Comparison of ENCODE assay signal across 15 cellular contexts in genomic region chr17:82915010-82915696, GRCh38.
DNase-seq lines count a peak whose midpoint lies in the region; ATAC-seq and TF ChIP-seq lines count a peak whose summit lies in the region.
"Had no signal": no experiment of that assay in that cellular context is flagged by ENCODE, and none has a peak within 500 bp of the region (broad histone marks: within the 10 kb centered on the region; RNA-seq: fewer than 3 reads in every experiment).

No MANE protein-coding gene starts in this region.

- no peak for ATAC-seq in heart right ventricle
- ATAC-seq in PC-3, result no peak
- ATAC-seq in GM18867 (IDR thresholded peaks at IDR 0.05; ENCODE audit: unreplicated experiment), result no peak
- ATAC-seq: activated naive CD8-positive, alpha-beta T cell treated with anti-CD3 and anti-CD28 coated beads, Interleukin-2, amount 50 U/mL, for 24 hours had no signal

- CTCF ChIA-PET in PC-3 (lab: Charles Lee) (interaction anchor here (0.7 to 0.8 kb wide), 2 partner anchors 39 to 156 kb away, joined by 3 to 4 read pairs; no protein-coding TSS in a partner anchor), GM10248 (lab: Yijun Ruan, JAX) (interaction anchor here (0.8 to 2.5 kb wide), 12 partner anchors 13 to 285 kb away, joined by 3 to 27 read pairs (median 4); no protein-coding TSS in a partner anchor), Caco-2 (lab: Charles Lee) (interaction anchor here (1.8 kb wide), 1 partner anchor 25 kb away, joined by 11 read pairs; no protein-coding TSS in a partner anchor)

- POLR2A ChIA-PET in PC-3 (lab: Charles Lee; ENCODE audit: unreplicated experiment), result no interaction called here
- POLR2A ChIA-PET in GM10248 (lab: Yijun Ruan, JAX), result no interaction called here
- POLR2A ChIA-PET in Caco-2 (lab: Charles Lee), result no interaction called here

- no peaks in the 10 kb centered on the region for H3K9me3 ChIP-seq in cardiac muscle cell (ENCODE audit: low read depth)
- no peaks in the 10 kb centered on the region for H3K9me3 ChIP-seq in heart right ventricle
- no peaks in the 10 kb centered on the region for H3K9me3 ChIP-seq in PC-3 (ENCODE audit: low read length)
- H3K9me3 ChIP-seq in Caco-2, result no peaks in the 10 kb centered on the region
- H3K9me3 ChIP-seq: ovary, upper lobe of left lung had no signal

- H3K27me3 Mint-ChIP-seq in Caco-2 (ENCODE audit: insufficient read depth, unreplicated experiment), result no peaks in the 10 kb centered on the region
- H3K27me3 Mint-ChIP-seq: activated naive CD8-positive, alpha-beta T cell treated with anti-CD3 and anti-CD28 coated beads, Interleukin-2, amount 50 U/mL, for 24 hours had no signal

- H3K9ac ChIP-seq in PC-3 (ENCODE audit: low read length), result no peak overlapping the region

- no TSS peak for BruUV-seq in PC-3 (replicated peaks; lab: Mats Ljungman, UMichigan)
- BruUV-seq in Caco-2 (replicated peaks; lab: Mats Ljungman, UMichigan), result no TSS peak

- H3K27me3 ChIP-seq in cardiac muscle cell (no peaks in the 10 kb centered on the region), heart right ventricle (no peaks in the 10 kb centered on the region), PC-3 (ENCODE audit: low read length) (no peaks in the 10 kb centered on the region), Caco-2 (replicated peaks; ENCODE audit: control insufficient read depth, insufficient read depth, low read length) (no peaks in the 10 kb centered on the region)
- H3K27me3 ChIP-seq: ovary, upper lobe of left lung had no signal

- H3K4me1 ChIP-seq in cardiac muscle cell (ENCODE audit: low read depth), result no peaks in the 10 kb centered on the region
- H3K4me1 ChIP-seq in heart right ventricle, result peaks cover 0 to 33% (median 10%) of the 10 kb centered on the region in 9 donors
- H3K4me1 ChIP-seq in PC-3 (ENCODE audit: insufficient read depth, low read length), result no peaks in the 10 kb centered on the region
- H3K4me1 ChIP-seq in Caco-2, result no peaks in the 10 kb centered on the region

- WGBS in heart right ventricle, 2 donors, result 92 to 94% methylated on average over 29 of the region's 29 CpGs

- H3K4me2 ChIP-seq in PC-3 (ENCODE audit: low read length), result no peak overlapping the region

- no peaks in the 10 kb centered on the region for H3K4me1 Mint-ChIP-seq in Caco-2 (ENCODE audit: low read depth, unreplicated experiment)

- DNase-seq in cardiac muscle cell (ENCODE audit: low read depth in 1 of 2, low spot score in 1 of 2) (no peak), heart right ventricle (no peak), PC-3 (no peak), fibroblast of mammary gland (ENCODE audit: low read depth) (no peak), GM10248 (ENCODE audit: extremely low spot score) (no peak), ecto neural progenitor cell (ENCODE audit: low spot score) (no peak), Caco-2 (no peak)
- DNase-seq: activated naive CD8-positive, alpha-beta T cell treated with anti-CD3 and anti-CD28 coated beads, Interleukin-2, amount 50 U/mL, for 24 hours; HFFc6; NCI-H1694 treated with DMSO at 0.1 percent for 48 hours; NCI-H526 treated with DMSO at 0.1 percent for 48 hours; ovary; SHP77 treated with DMSO at 0.1 percent for 48 hours had no signal

- H3F3A ChIP-seq in PC-3 (ENCODE audit: low read length, unreplicated experiment), result no peaks in the 10 kb centered on the region

- H3K4me3 ChIP-seq in cardiac muscle cell, result no peak overlapping the region
- no peak overlapping the region for H3K4me3 ChIP-seq in heart right ventricle
- no peak overlapping the region for H3K4me3 ChIP-seq in PC-3 (ENCODE audit: low read length)
- H3K4me3 ChIP-seq in fibroblast of mammary gland (ENCODE audit: control insufficient read depth, low read depth, low read length), result no peak overlapping the region
- H3K4me3 ChIP-seq in Caco-2 (ENCODE audit: low read depth, low read length), result no peak overlapping the region
- H3K4me3 ChIP-seq: ovary, upper lobe of left lung had no signal

- intact Hi-C loops in heart right ventricle (cut with DNase I), result loop anchor here in 5 of 10 donors (2.0 to 10.0 kb wide), 4 partner anchors 50 to 134 kb away; no protein-coding TSS in a partner anchor
- intact Hi-C loops in PC-3 (cut with micrococcal nuclease), result loop anchor here (2.0 kb wide), 1 partner anchor 132 kb away; no protein-coding TSS in a partner anchor
- intact Hi-C loops in Caco-2 (cut with micrococcal nuclease; ENCODE audit: unreplicated experiment), result no loop called here

- no peaks in the 10 kb centered on the region for H3K36me3 ChIP-seq in cardiac muscle cell
- peaks cover 0 to 70% (median 0%) of the 10 kb centered on the region in 9 donors for H3K36me3 ChIP-seq in heart right ventricle
- 0 out of 2 replicates have a peak, but pooled peaks cover 4% of the 10 kb centered on the region for H3K36me3 ChIP-seq in PC-3 (ENCODE audit: low read depth, low read length)
- H3K36me3 ChIP-seq in Caco-2 (ENCODE audit: control insufficient read depth, insufficient read depth, low read length), result peaks cover 4% of the 10 kb centered on the region
- H3K36me3 ChIP-seq: ovary had no signal

- H3K27ac Mint-ChIP-seq in Caco-2 (ENCODE audit: unreplicated experiment), result no peak overlapping the region
- H3K27ac Mint-ChIP-seq: activated naive CD8-positive, alpha-beta T cell treated with anti-CD3 and anti-CD28 coated beads, Interleukin-2, amount 50 U/mL, for 24 hours; HFFc6 had no signal

- H3K27ac ChIP-seq in cardiac muscle cell (no peak overlapping the region), heart right ventricle (no peak overlapping the region), PC-3 (ENCODE audit: low read length) (no peak overlapping the region)
- H3K27ac ChIP-seq: ovary, upper lobe of left lung had no signal

- no peaks in the 10 kb centered on the region for H3K9me2 ChIP-seq in PC-3 (replicated peaks; ENCODE audit: low read length)

- TF ChIP-seq CTCF in cardiac muscle cell (IDR thresholded peaks at IDR 0.05; ENCODE audit: low read depth, low read length) (peak; percentile 6), heart right ventricle (IDR thresholded peaks at IDR 0.05) (peak in 2 of 9 donors; percentile 5 to 9), PC-3 (conservative IDR thresholded peaks at IDR 0.05; ENCODE audit: low read depth, low read length) (peak; percentile 35), fibroblast of mammary gland (conservative IDR thresholded peaks at IDR 0.05; ENCODE audit: control insufficient read depth, insufficient read depth, low read depth, low read length) (peak; percentile 9), GM10248 (IDR thresholded peaks at IDR 0.05; ENCODE audit: control extremely low read depth, extremely low read depth, low read depth, missing control alignments) (no peak), Caco-2 (IDR thresholded peaks at IDR 0.05; ENCODE audit: insufficient read depth in 1 of 2, low read depth in 1 of 2, low read length in 1 of 2, severe bottlenecking in 1 of 2, unreplicated experiment in 1 of 2) (no peak)

- H3K79me2 ChIP-seq in PC-3 (ENCODE audit: low read length), result no peaks in the 10 kb centered on the region

- no peaks in the 10 kb centered on the region for H4K20me1 ChIP-seq in PC-3 (ENCODE audit: low read length)

- no peaks in the 10 kb centered on the region for H3K9me3 Mint-ChIP-seq in Caco-2 (ENCODE audit: unreplicated experiment)
- H3K9me3 Mint-ChIP-seq: activated naive CD8-positive, alpha-beta T cell treated with anti-CD3 and anti-CD28 coated beads, Interleukin-2, amount 50 U/mL, for 24 hours; HFFc6 had no signal

- H3K4me3 Mint-ChIP-seq in Caco-2 (ENCODE audit: unreplicated experiment), result no peak overlapping the region
- H3K4me3 Mint-ChIP-seq: activated naive CD8-positive, alpha-beta T cell treated with anti-CD3 and anti-CD28 coated beads, Interleukin-2, amount 50 U/mL, for 24 hours; HFFc6 had no signal

- no peak overlapping the region for H2AFZ ChIP-seq in PC-3 (ENCODE audit: low read length)

- H3K36me3 Mint-ChIP-seq in Caco-2 (ENCODE audit: insufficient read depth, unreplicated experiment), result peaks cover 34% of the 10 kb centered on the region

Comparison
In these comparisons a context has a peak if more than half of its experiments do, and no peak if none do; other contexts are left out.
1. CTCF ChIP-seq: peak in cardiac muscle cell (single experiment), PC-3 (single experiment) and fibroblast of mammary gland (single experiment); none in GM10248 (single experiment) and Caco-2 (0 of 2).